In the genomic region with DNA sequence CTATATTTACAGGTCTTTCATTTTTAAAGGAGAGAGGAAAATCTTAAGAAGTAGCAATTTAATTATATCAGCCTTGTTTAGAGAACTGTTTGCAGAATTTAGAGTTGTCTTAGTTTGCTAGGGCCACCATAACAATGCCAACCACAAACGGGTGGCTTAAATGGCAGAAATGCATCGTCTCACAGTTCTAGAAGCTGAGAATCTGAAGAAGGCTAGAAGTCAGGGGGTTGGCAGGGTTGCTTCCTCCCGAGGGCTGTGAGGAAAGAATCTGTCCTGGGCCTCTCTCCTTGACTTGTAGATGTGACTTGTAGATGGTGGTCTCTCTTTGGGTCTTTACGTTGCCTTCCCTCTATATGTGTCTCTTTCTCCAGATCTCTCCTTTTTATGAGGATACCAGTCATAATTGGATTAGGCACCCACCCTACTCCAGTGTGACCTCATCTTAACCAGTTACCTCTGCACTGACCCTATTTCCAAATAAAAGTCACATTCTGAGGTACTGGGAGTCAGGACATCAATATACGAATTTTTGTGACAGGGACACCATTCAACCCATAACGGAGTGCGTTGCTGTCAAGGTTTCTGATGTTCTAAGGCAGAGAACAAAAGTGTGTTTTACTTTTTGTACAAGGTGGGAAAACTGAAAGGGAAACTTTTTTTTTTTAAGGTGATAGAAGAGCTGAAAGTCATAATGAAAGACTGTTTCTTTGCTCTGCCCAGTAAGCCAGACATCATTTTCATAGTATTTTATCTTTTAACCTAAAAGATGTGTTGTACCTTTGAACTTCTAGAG, we compare ENCODE assay signal across 11 cellular contexts.
DNase-seq lines count a peak whose midpoint lies in the region; ATAC-seq and TF ChIP-seq lines count a peak whose summit lies in the region.
"Had no signal": no experiment of that assay in that cellular context is flagged by ENCODE, and none has a peak within 500 bp of the region (broad histone marks: within the 10 kb centered on the region; RNA-seq: fewer than 3 reads in every experiment).

No MANE protein-coding gene starts in this region.

- no peaks in the 10 kb centered on the region for H3K27me3 Mint-ChIP-seq in activated naive CD8-positive, alpha-beta T cell treated with anti-CD3 and anti-CD28 coated beads for 36 hours
- H3K27me3 Mint-ChIP-seq in type B pancreatic cell = no peaks in the 10 kb centered on the region

- H3K4me3 Mint-ChIP-seq in activated naive CD8-positive, alpha-beta T cell treated with anti-CD3 and anti-CD28 coated beads for 36 hours = peak overlapping the region; percentile 30
- H3K4me3 Mint-ChIP-seq in type B pancreatic cell = no peak overlapping the region
- H3K4me3 Mint-ChIP-seq: mesothelial cell of epicardium had no signal

- peak overlapping the region; percentile 77 for H3K27ac Mint-ChIP-seq in activated naive CD8-positive, alpha-beta T cell treated with anti-CD3 and anti-CD28 coated beads for 36 hours
- no peak overlapping the region for H3K27ac Mint-ChIP-seq in type B pancreatic cell
- H3K27ac Mint-ChIP-seq: mesothelial cell of epicardium had no signal

- peaks cover 52% of the 10 kb centered on the region for H3K36me3 Mint-ChIP-seq in activated naive CD8-positive, alpha-beta T cell treated with anti-CD3 and anti-CD28 coated beads for 36 hours
- peaks cover 46% of the 10 kb centered on the region for H3K36me3 Mint-ChIP-seq in type B pancreatic cell

- H3K9me3 Mint-ChIP-seq in activated naive CD8-positive, alpha-beta T cell treated with anti-CD3 and anti-CD28 coated beads for 36 hours = no peaks in the 10 kb centered on the region
- no peaks in the 10 kb centered on the region for H3K9me3 Mint-ChIP-seq in type B pancreatic cell
- H3K9me3 Mint-ChIP-seq: mesothelial cell of epicardium had no signal

- peaks cover 41% of the 10 kb centered on the region for H3K4me1 Mint-ChIP-seq in activated naive CD8-positive, alpha-beta T cell treated with anti-CD3 and anti-CD28 coated beads for 36 hours
- H3K4me1 Mint-ChIP-seq in type B pancreatic cell (ENCODE audit: unreplicated experiment) = no peaks in the 10 kb centered on the region
- H3K4me1 Mint-ChIP-seq: mesothelial cell of epicardium had no signal

- no peak for DNase-seq in activated naive CD8-positive, alpha-beta T cell treated with anti-CD3 and anti-CD28 coated beads for 36 hours
- DNase-seq in type B pancreatic cell (ENCODE audit: extremely low spot score, unreplicated experiment) (no peak), GM19240 (ENCODE audit: insufficient read length, low spot score) (no peak), cerebellar nuclear complex (lab: John Stamatoyannopoulos, UW) (no peak)
- DNase-seq: NCI-H1694, PC-9 had no signal

- peak; percentile 64 for ATAC-seq in GM18508 (IDR thresholded peaks at IDR 0.05; ENCODE audit: insufficient read depth, unreplicated experiment)
- ATAC-seq in GM21360 (IDR thresholded peaks at IDR 0.05; ENCODE audit: unreplicated experiment) = peak; percentile 68
- peak; percentile 50 for ATAC-seq in HG03159 (IDR thresholded peaks at IDR 0.05; ENCODE audit: unreplicated experiment)
- ATAC-seq in GM21528 (IDR thresholded peaks at IDR 0.05; ENCODE audit: low FRiP score, unreplicated experiment) = no peak

- TF ChIP-seq CTCF in type B pancreatic cell (conservative IDR thresholded peaks at IDR 0.05) = no peak
